ENCODE assay signal across 31 cellular contexts in the genomic region with DNA sequence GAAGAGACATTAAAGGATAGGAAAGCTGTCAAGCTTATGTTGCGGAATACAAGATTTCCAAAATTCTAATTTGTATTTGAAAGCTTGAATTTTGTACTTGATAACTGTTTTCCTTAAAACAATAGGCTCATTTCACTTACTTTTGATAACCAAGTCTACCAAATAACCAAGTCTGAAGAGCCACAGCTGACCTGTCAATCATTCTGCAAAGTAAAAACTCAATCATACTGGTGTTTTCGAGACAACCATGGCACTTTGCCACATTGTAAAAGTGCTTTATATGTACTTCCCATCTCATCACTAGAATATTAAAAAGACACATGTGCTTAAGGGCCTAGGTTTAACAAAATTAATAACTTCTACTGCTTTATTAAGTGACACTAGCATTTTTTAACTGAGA. TPM values are rescaled to one million over a fixed set of nuclear protein-coding genes. Genes with fewer than 3 reads are reported as not detected.
DNase-seq lines count a peak whose midpoint lies in the region; ATAC-seq, FAIRE-seq and TF ChIP-seq lines count a peak whose summit lies in the region.
"Had no signal": no experiment of that assay in that cellular context is flagged by ENCODE, and none has a peak within 500 bp of the region (broad histone marks: within the 10 kb centered on the region; RNA-seq: fewer than 3 reads in every experiment).

No MANE protein-coding gene starts in this region.

- no peaks in the 10 kb centered on the region for H3K27me3 Mint-ChIP-seq in activated CD4-positive, alpha-beta T cell treated with anti-CD3 and anti-CD28 coated beads for 36 hours
- H3K27me3 Mint-ChIP-seq in CD4-positive, alpha-beta T cell: no peaks in the 10 kb centered on the region
- no peaks in the 10 kb centered on the region for H3K27me3 Mint-ChIP-seq in activated CD4-positive, alpha-beta memory T cell treated with anti-CD3 and anti-CD28 coated beads, Interleukin-2, amount 10 ng/mL, durations not matched to agents 7 days and 5 days

- DNase-seq in activated CD4-positive, alpha-beta T cell treated with anti-CD3 and anti-CD28 coated beads for 36 hours: no peak
- DNase-seq in activated CD4-positive, alpha-beta T cell treated with anti-CD3 and anti-CD28 coated beads for 1 hour: no peak
- no peak for DNase-seq in CD4-positive, alpha-beta T cell
- no peak for DNase-seq in activated CD4-positive, alpha-beta memory T cell treated with anti-CD3 and anti-CD28 coated beads, Interleukin-2, amount 10 ng/mL, durations not matched to agents 7 days and 5 days
- DNase-seq in GM12878 (ENCODE audit: low read depth, low spot score): no peak
- DNase-seq in HTR-8/SVneo (ENCODE audit: insufficient read length, low spot score): no peak
- no peak for DNase-seq in PC-3
- DNase-seq in NCI-H2171 treated with DMSO at 0.1 percent for 48 hours (lab: John Stamatoyannopoulos, UW): no peak
- DNase-seq: activated effector memory CD4-positive, alpha-beta T cell treated with Interleukin-2 at 50 U/mL for 16 hours; amygdala; brain microvascular endothelial cell; dorsolateral prefrontal cortex; foreskin fibroblast; GM23248; HFFc6; KBM-7; MG63; NCI-H1105; NCI-H187; NCI-H510A; pancreas had no signal

- no TSS peak for BruUV-seq in GM12878 (replicated peaks; lab: Mats Ljungman, UMichigan)
- BruUV-seq in PC-3 (replicated peaks; lab: Mats Ljungman, UMichigan): no TSS peak

- intact Hi-C loops in activated CD4-positive, alpha-beta T cell treated with anti-CD3 and anti-CD28 coated beads for 36 hours (cut with DNase I, micrococcal nuclease): no loop called here
- intact Hi-C loops in CD4-positive, alpha-beta T cell (cut with DNase I, micrococcal nuclease): no loop called here
- intact Hi-C loops in GM12878 (cut with micrococcal nuclease; ENCODE audit: unreplicated experiment): no loop called here
- intact Hi-C loops in PC-3 (cut with micrococcal nuclease): no loop called here

- H4K20me1 ChIP-seq in GM12878 (ENCODE audit: control insufficient read depth, insufficient read depth) (no peaks in the 10 kb centered on the region), PC-3 (ENCODE audit: low read length) (no peaks in the 10 kb centered on the region)

- no peak for TF ChIP-seq EP300 in GM12878 (IDR thresholded peaks at IDR 0.05; ENCODE audit: borderline replicate concordance in 1 of 2, control insufficient read depth in 1 of 2, low read depth in 2 of 2, low read length in 2 of 2)

- TF ChIP-seq POLR2A in GM12878 (IDR thresholded peaks at IDR 0.05; ENCODE audit: low read depth, low read length): no peak

- no peaks in the 10 kb centered on the region for H3K36me3 ChIP-seq in GM12878 (ENCODE audit: control insufficient read depth in 2 of 2, insufficient read depth in 2 of 2, low read length in 1 of 2)
- H3K36me3 ChIP-seq in PC-3 (ENCODE audit: low read depth, low read length): no peaks in the 10 kb centered on the region
- H3K36me3 ChIP-seq: brain microvascular endothelial cell, esophagus muscularis mucosa, MG63, neural progenitor cell, pancreas, suprapubic skin had no signal

- H2AFZ ChIP-seq in GM12878 (ENCODE audit: control insufficient read depth, low read depth, low read length): no peak overlapping the region
- H2AFZ ChIP-seq in PC-3 (ENCODE audit: low read length): no peak overlapping the region
- H2AFZ ChIP-seq: GM23248, neural progenitor cell had no signal

- H3K9ac ChIP-seq in GM12878 (ENCODE audit: control insufficient read depth, insufficient read depth, low read length): no peak overlapping the region
- no peak overlapping the region for H3K9ac ChIP-seq in PC-3 (ENCODE audit: low read length)
- H3K9ac ChIP-seq: GM23248, neural progenitor cell had no signal

- H3K4me1 Mint-ChIP-seq in activated CD4-positive, alpha-beta T cell treated with anti-CD3 and anti-CD28 coated beads for 36 hours: peaks cover 88% of the 10 kb centered on the region
- H3K4me1 Mint-ChIP-seq in CD4-positive, alpha-beta T cell (ENCODE audit: low read depth): peaks cover 90% of the 10 kb centered on the region
- H3K4me1 Mint-ChIP-seq in activated CD4-positive, alpha-beta memory T cell treated with anti-CD3 and anti-CD28 coated beads, Interleukin-2, amount 10 ng/mL, durations not matched to agents 7 days and 5 days: peaks cover 51% of the 10 kb centered on the region

- peaks cover 28% of the 10 kb centered on the region for H3K4me1 ChIP-seq in GM12878 (ENCODE audit: control insufficient read depth, insufficient read depth, low read length)
- H3K4me1 ChIP-seq in PC-3 (ENCODE audit: insufficient read depth, low read length): peaks cover 26% of the 10 kb centered on the region
- H3K4me1 ChIP-seq: esophagus muscularis mucosa, pancreas had no signal

- H3K9me2 ChIP-seq in PC-3 (replicated peaks; ENCODE audit: low read length): no peaks in the 10 kb centered on the region

- H3K9me3 ChIP-seq in CD4-positive, alpha-beta T cell (ENCODE audit: control insufficient read depth, low read length): no peaks in the 10 kb centered on the region
- no peaks in the 10 kb centered on the region for H3K9me3 ChIP-seq in GM12878 (replicated peaks; ENCODE audit: control insufficient read depth, insufficient read depth, low read length)
- no peaks in the 10 kb centered on the region for H3K9me3 ChIP-seq in PC-3 (ENCODE audit: low read length)
- H3K9me3 ChIP-seq: esophagus muscularis mucosa, MG63, pancreas, suprapubic skin had no signal

- FAIRE-seq in GM12878 (lab: Jason Lieb, UNC) (no peak), HTR-8/SVneo (lab: Jason Lieb, UNC) (no peak)
- FAIRE-seq: D721Med, endometrium, islet of Langerhans, pancreas had no signal

- ATAC-seq in activated CD4-positive, alpha-beta T cell treated with anti-CD3 and anti-CD28 coated beads for 36 hours: no peak
- ATAC-seq in CD4-positive, alpha-beta T cell (ENCODE audit: poor library complexity): no peak
- ATAC-seq in GM12878 (no peak), PC-3 (no peak)
- ATAC-seq: left lobe of liver; pancreas; stimulated activated memory B cell treated with anti-CD40 and anti-IgM and Interleukin-4, amounts not matched to agents 10 μg/mL and 1 μg/mL and 100 μg/mL, for 72 hours had no signal

- TF ChIP-seq RAD21 in GM12878 (IDR thresholded peaks at IDR 0.05; ENCODE audit: insufficient read depth, low read depth, low read length): no peak

- in situ Hi-C loops in GM12878 (cut with MboI): no loop called here

- H3K4me2 ChIP-seq in GM12878 (ENCODE audit: control insufficient read depth, insufficient read depth): no peak overlapping the region
- H3K4me2 ChIP-seq in PC-3 (ENCODE audit: low read length): no peak overlapping the region
- H3K4me2 ChIP-seq: neural progenitor cell had no signal

- H3F3A ChIP-seq in PC-3 (ENCODE audit: low read length, unreplicated experiment): no peaks in the 10 kb centered on the region

- SMC1A ChIA-PET in GM12878 (lab: Charles Lee; ENCODE audit: uncharacterized antibody, unreplicated experiment): interaction anchor here (0.9 to 6.4 kb wide), 6 partner anchors 9 to 91 kb away, joined by 3 to 44 read pairs (median 4); no protein-coding TSS in a partner anchor

- RAD21 ChIA-PET in GM12878 (lab: Charles Lee; ENCODE audit: unreplicated experiment): interaction anchor here (0.9 to 1.8 kb wide), 3 partner anchors 19 to 127 kb away, joined by 3 to 5 read pairs (median 4); no protein-coding TSS in a partner anchor

- 93% methylated on average over 2 of the region's 2 CpGs for WGBS in GM12878 (ENCODE audit: insufficient coverage, insufficient replicate concordance, low lambda C conversion rate, missing lambda C conversion rate)

- H3K27ac Mint-ChIP-seq in activated CD4-positive, alpha-beta T cell treated with anti-CD3 and anti-CD28 coated beads for 36 hours: peak overlapping the region; percentile 52
- H3K27ac Mint-ChIP-seq in CD4-positive, alpha-beta T cell: peak overlapping the region; percentile 92
- peak overlapping the region; percentile 29 for H3K27ac Mint-ChIP-seq in activated CD4-positive, alpha-beta memory T cell treated with anti-CD3 and anti-CD28 coated beads, Interleukin-2, amount 10 ng/mL, durations not matched to agents 7 days and 5 days
- H3K27ac Mint-ChIP-seq: CD14-positive monocyte; HFFc6; neural progenitor cell; stimulated activated memory B cell treated with anti-CD40 and anti-IgM and Interleukin-4, amounts not matched to agents 10 μg/mL and 1 μg/mL and 100 μg/mL, for 72 hours had no signal

- H3K4me3 Mint-ChIP-seq in activated CD4-positive, alpha-beta T cell treated with anti-CD3 and anti-CD28 coated beads for 36 hours: no peak overlapping the region
- peak overlapping the region; percentile 2 for H3K4me3 Mint-ChIP-seq in CD4-positive, alpha-beta T cell
- H3K4me3 Mint-ChIP-seq in activated CD4-positive, alpha-beta memory T cell treated with anti-CD3 and anti-CD28 coated beads, Interleukin-2, amount 10 ng/mL, durations not matched to agents 7 days and 5 days: no peak overlapping the region
- H3K4me3 Mint-ChIP-seq: CD14-positive monocyte; HFFc6; neural progenitor cell; stimulated activated memory B cell treated with anti-CD40 and anti-IgM and Interleukin-4, amounts not matched to agents 10 μg/mL and 1 μg/mL and 100 μg/mL, for 72 hours had no signal

- peaks cover 53% of the 10 kb centered on the region for H3K36me3 Mint-ChIP-seq in activated CD4-positive, alpha-beta T cell treated with anti-CD3 and anti-CD28 coated beads for 36 hours (ENCODE audit: low read depth)
- peaks cover 93% of the 10 kb centered on the region for H3K36me3 Mint-ChIP-seq in CD4-positive, alpha-beta T cell (ENCODE audit: low read depth)
- H3K36me3 Mint-ChIP-seq in activated CD4-positive, alpha-beta memory T cell treated with anti-CD3 and anti-CD28 coated beads, Interleukin-2, amount 10 ng/mL, durations not matched to agents 7 days and 5 days (ENCODE audit: low read depth): peaks cover 13% of the 10 kb centered on the region
- H3K36me3 Mint-ChIP-seq: CD14-positive monocyte; stimulated activated memory B cell treated with anti-CD40 and anti-IgM and Interleukin-4, amounts not matched to agents 10 μg/mL and 1 μg/mL and 100 μg/mL, for 72 hours had no signal

- peaks cover 4% of the 10 kb centered on the region for H3K9me3 Mint-ChIP-seq in activated CD4-positive, alpha-beta T cell treated with anti-CD3 and anti-CD28 coated beads for 36 hours (ENCODE audit: low read depth)
- H3K9me3 Mint-ChIP-seq in CD4-positive, alpha-beta T cell: no peaks in the 10 kb centered on the region
- no peaks in the 10 kb centered on the region for H3K9me3 Mint-ChIP-seq in activated CD4-positive, alpha-beta memory T cell treated with anti-CD3 and anti-CD28 coated beads, Interleukin-2, amount 10 ng/mL, durations not matched to agents 7 days and 5 days
- H3K9me3 Mint-ChIP-seq: CD14-positive monocyte; HFFc6; neural progenitor cell; stimulated activated memory B cell treated with anti-CD40 and anti-IgM and Interleukin-4, amounts not matched to agents 10 μg/mL and 1 μg/mL and 100 μg/mL, for 72 hours had no signal

- no peaks in the 10 kb centered on the region for H3K79me2 ChIP-seq in GM12878 (ENCODE audit: control insufficient read depth, insufficient read depth, low read length)
- H3K79me2 ChIP-seq in PC-3 (ENCODE audit: low read length): no peaks in the 10 kb centered on the region

- POLR2A ChIA-PET in activated CD4-positive, alpha-beta T cell treated with anti-CD3 and anti-CD28 coated beads for 36 hours (lab: Charles Lee): interaction anchor here (1.0 kb wide), 1 partner anchor 52 kb away, joined by 3 read pairs; no protein-coding TSS in a partner anchor
- POLR2A ChIA-PET in CD4-positive, alpha-beta T cell (lab: Charles Lee): interaction anchor here (1.2 to 14.8 kb wide), 4 partner anchors 12 to 40 kb away, joined by 3 to 216 read pairs (median 16); no protein-coding TSS in a partner anchor
- POLR2A ChIA-PET in activated CD4-positive, alpha-beta memory T cell treated with anti-CD3 and anti-CD28 coated beads, Interleukin-2, amount 10 ng/mL, durations not matched to agents 7 days and 5 days (lab: Charles Lee): interaction anchor here (1.2 to 6.8 kb wide), 3 partner anchors 13 to 65 kb away, joined by 3 to 38 read pairs (median 8); partner anchors contain the start of gene LEF1
- POLR2A ChIA-PET in GM12878 (lab: Charles Lee) (interaction anchor here (1.2 kb wide), 2 partner anchors 18 to 68 kb away, joined by 3 to 4 read pairs; no protein-coding TSS in a partner anchor), PC-3 (lab: Charles Lee; ENCODE audit: unreplicated experiment) (no interaction called here)

- CTCF ChIA-PET in activated CD4-positive, alpha-beta T cell treated with anti-CD3 and anti-CD28 coated beads for 36 hours (lab: Charles Lee): interaction anchor here (0.7 to 7.8 kb wide), 9 partner anchors 9 to 63 kb away, joined by 3 to 46 read pairs (median 3); no protein-coding TSS in a partner anchor
- CTCF ChIA-PET in CD4-positive, alpha-beta T cell (lab: Charles Lee): interaction anchor here (3.3 kb wide), 1 partner anchor 12 kb away, joined by 16 read pairs; no protein-coding TSS in a partner anchor
- CTCF ChIA-PET in activated CD4-positive, alpha-beta memory T cell treated with anti-CD3 and anti-CD28 coated beads, Interleukin-2, amount 10 ng/mL, durations not matched to agents 7 days and 5 days (lab: Charles Lee): interaction anchor here (0.6 kb wide), 1 partner anchor 413 kb away, joined by 3 read pairs; no protein-coding TSS in a partner anchor
- CTCF ChIA-PET in GM12878 (lab: Yijun Ruan, JAX): interaction anchor here (0.6 to 1.9 kb wide), 7 partner anchors 8 to 130 kb away, joined by 3 to 8 read pairs (median 3); no protein-coding TSS in a partner anchor
- CTCF ChIA-PET in PC-3 (lab: Charles Lee): no interaction called here

- no peak for TF ChIP-seq CTCF in CD4-positive, alpha-beta T cell (IDR thresholded peaks at IDR 0.05)
- TF ChIP-seq CTCF in GM12878 (IDR thresholded peaks at IDR 0.05 in 2 of 3, conservative IDR thresholded peaks at IDR 0.05 in 1 of 3; ENCODE audit: control insufficient read depth in 2 of 3, extremely low read depth in 1 of 3, insufficient read depth in 1 of 3, low read depth in 3 of 3, low read length in 3 of 3) (no peak), PC-3 (conservative IDR thresholded peaks at IDR 0.05; ENCODE audit: low read depth, low read length) (no peak)

- H3K27ac ChIP-seq in CD4-positive, alpha-beta T cell (ENCODE audit: low read depth, low read length): peak overlapping the region; percentile 55
- H3K27ac ChIP-seq in GM12878 (ENCODE audit: control insufficient read depth, insufficient read depth) (no peak overlapping the region), PC-3 (ENCODE audit: low read length) (no peak overlapping the region)
- H3K27ac ChIP-seq: brain microvascular endothelial cell, dorsolateral prefrontal cortex, esophagus muscularis mucosa, GM23248, neural progenitor cell, pancreas, SK-N-MC, suprapubic skin had no signal

- no peaks in the 10 kb centered on the region for H3K27me3 ChIP-seq in CD4-positive, alpha-beta T cell (ENCODE audit: control insufficient read depth, insufficient read depth, low read length)
- H3K27me3 ChIP-seq in GM12878 (replicated peaks in 1 of 2; ENCODE audit: control insufficient read depth in 2 of 2, insufficient read depth in 2 of 2, low read length in 1 of 2) (no peaks in the 10 kb centered on the region), PC-3 (ENCODE audit: low read length) (no peaks in the 10 kb centered on the region)
- H3K27me3 ChIP-seq: brain microvascular endothelial cell, dorsolateral prefrontal cortex, esophagus muscularis mucosa, MG63, neural progenitor cell, pancreas, suprapubic skin had no signal

- H3K4me3 ChIP-seq in GM12878 (no peak overlapping the region), PC-3 (ENCODE audit: low read length) (no peak overlapping the region)
- H3K4me3 ChIP-seq: dorsolateral prefrontal cortex, esophagus muscularis mucosa, GM23248, MG63, neural progenitor cell, pancreas, SK-N-MC, suprapubic skin had no signal

RNA-seq across cellular contexts. Expression of gene LEF1, which starts 47.9 kb away (rescaled TPM):
- total RNA-seq in activated CD4-positive, alpha-beta T cell treated with anti-CD3 and anti-CD28 coated beads for 36 hours: 100 to 1,000 TPM; 175 to 302 TPM
- total RNA-seq in CD4-positive, alpha-beta T cell: 100 to 1,000 TPM; 409 to 438 TPM
- 10 to 100 TPM; 67.4 to 68.2 TPM for total RNA-seq in activated CD4-positive, alpha-beta memory T cell treated with anti-CD3 and anti-CD28 coated beads, Interleukin-2, amount 10 ng/mL, durations not matched to agents 7 days and 5 days
- 14.4 and 16.8 TPM in 2 replicates for total RNA-seq in GM12878 (2013; cell fraction: nucleolus; rRNA removed)
- total RNA-seq in GM12878 (2014; rRNA removed) (22.7 and 23.9 TPM in 2 replicates), GM12878 (2014; rRNA removed; fragmentation: Illumina TruSeq; extraction: Trizol) (24.3 and 24.5 TPM in 2 replicates), GM12878 (2021) (18.0 and 18.4 TPM in 2 replicates), PC-3 (2014; rRNA removed) (0.58 and 2.4 TPM in 2 replicates)
- polyA plus RNA-seq in GM12878 (2011; ENCODE audit: low read depth): 8.4 TPM
- polyA plus RNA-seq in GM12878 (2011; rRNA removed) (10.4 and 12.7 TPM in 2 replicates), GM12878 (2014; fragmentation: Illumina TruSeq; extraction: Trizol) (38.1 and 53.6 TPM in 2 replicates), GM12878 (2014; fragmentation: Nextera tagmentation; extraction: Ambion mirVana) (10 to 100 TPM; 10.2 to 10.5 TPM), GM12878 (2014; rRNA removed) (14.9 and 20.5 TPM in 2 replicates), GM12878 (2016; fragmentation: Nextera tagmentation; extraction: Ambion mirVana) (10 to 100 TPM; 16.7 to 23.5 TPM)
- 9.4 and 10.7 TPM in 2 replicates for polyA plus RNA-seq in GM12878 (2011; cell fraction: cytosol; rRNA removed)
- 7.4 and 9.6 TPM in 2 replicates for polyA plus RNA-seq in GM12878 (2011; cell fraction: nucleus; rRNA removed)
- 10.2 and 12.1 TPM in 2 replicates for polyA plus RNA-seq in GM12878 (2012)
- polyA minus RNA-seq in GM12878 (2011; rRNA and poly(A)+ RNA removed): 15.9 and 18.7 TPM in 2 replicates
- polyA minus RNA-seq in GM12878 (2011; cell fraction: cytosol; rRNA and poly(A)+ RNA removed): 2.7 and 3.7 TPM in 2 replicates
- 6.0 and 11.5 TPM in 2 replicates for polyA minus RNA-seq in GM12878 (2011; cell fraction: nucleus; rRNA and poly(A)+ RNA removed)
- total RNA-seq: GM23248 had no signal

Comparison
In these comparisons a context has a peak if more than half of its experiments do, and no peak if none do; other contexts are left out.
1. H3K27ac Mint-ChIP-seq: peak in every context shown above with its lines; median percentile 92 in CD4-positive, alpha-beta T cell; 52 in activated CD4-positive, alpha-beta T cell treated with anti-CD3 and anti-CD28 coated beads for 36 hours; 29 in activated CD4-positive, alpha-beta memory T cell treated with anti-CD3 and anti-CD28 coated beads, Interleukin-2, amount 10 ng/mL, durations not matched to agents 7 days and 5 days.